17 cellular contexts compared by ENCODE assay signal in the genomic region with DNA sequence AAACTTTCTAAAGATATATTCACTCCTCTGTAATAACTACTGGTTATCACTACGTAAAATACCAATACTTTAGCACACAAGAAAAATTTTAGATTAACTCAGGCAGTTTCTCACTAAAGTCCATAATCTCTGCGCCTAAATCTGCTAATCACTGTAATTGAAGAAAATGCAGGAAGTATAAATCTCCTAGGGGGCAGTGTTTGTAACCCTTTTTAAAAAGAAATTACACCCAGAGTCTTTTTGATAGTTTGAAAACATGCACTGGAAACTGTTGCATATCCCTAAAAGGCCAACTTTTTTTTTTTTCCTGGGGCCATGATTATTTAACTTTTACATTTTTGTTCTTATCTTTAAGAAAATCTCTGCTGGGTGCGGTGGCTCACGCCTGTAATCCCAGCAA.
DNase-seq lines count a peak whose midpoint lies in the region; ATAC-seq, FAIRE-seq and TF ChIP-seq lines count a peak whose summit lies in the region.
"Had no signal": no experiment of that assay in that cellular context is flagged by ENCODE, and none has a peak within 500 bp of the region (broad histone marks: within the 10 kb centered on the region; RNA-seq: fewer than 3 reads in every experiment).

No MANE protein-coding gene starts in this region.

- no peaks in the 10 kb centered on the region for H4K20me1 ChIP-seq in GM23248 (ENCODE audit: insufficient read depth)

- no peaks in the 10 kb centered on the region for H3K36me3 Mint-ChIP-seq in natural killer cell
- H3K36me3 Mint-ChIP-seq: CD4-positive, alpha-beta memory T cell; naive thymus-derived CD4-positive, alpha-beta T cell had no signal

- no peaks in the 10 kb centered on the region for H3K4me1 Mint-ChIP-seq in natural killer cell
- H3K4me1 Mint-ChIP-seq: activated B cell treated with CpG ODN at 0.5 μM for 24 hours; activated naive CD8-positive, alpha-beta T cell treated with anti-CD3 and anti-CD28 coated beads, Interleukin-2, amount 50 U/mL, for 24 hours; CD4-positive, alpha-beta memory T cell; naive thymus-derived CD4-positive, alpha-beta T cell had no signal

- H3K36me3 ChIP-seq in GM23248 (ENCODE audit: low read depth) (no peaks in the 10 kb centered on the region), kidney (ENCODE audit: control insufficient read depth in 1 of 2, insufficient read depth in 2 of 2, low read length in 2 of 2) (no peaks in the 10 kb centered on the region)

- POLR2A ChIA-PET in AG04450 (lab: Yijun Ruan, JAX), result no interaction called here

- TF ChIP-seq CTCF in AG04450 (IDR thresholded peaks at IDR 0.05; ENCODE audit: low read depth, low read length) (peak; percentile 38), kidney (IDR thresholded peaks at IDR 0.05; ENCODE audit: borderline replicate concordance, extremely low read depth, insufficient read depth) (peak; percentile 12), natural killer cell (IDR thresholded peaks at IDR 0.05) (no peak)

- in situ Hi-C loops in GM23248 (cut with MboI), result no loop called here

- no peak overlapping the region for H3K27ac Mint-ChIP-seq in natural killer cell
- H3K27ac Mint-ChIP-seq: activated B cell treated with CpG ODN at 0.5 μM for 24 hours; activated naive CD8-positive, alpha-beta T cell treated with anti-CD3 and anti-CD28 coated beads, Interleukin-2, amount 50 U/mL, for 24 hours; CD4-positive, alpha-beta memory T cell; naive thymus-derived CD4-positive, alpha-beta T cell had no signal

- no peaks in the 10 kb centered on the region for H3F3A ChIP-seq in GM23248 (ENCODE audit: insufficient read depth)

- H3K27me3 Mint-ChIP-seq in natural killer cell (ENCODE audit: low read depth in 2 of 2), result no peaks in the 10 kb centered on the region
- H3K27me3 Mint-ChIP-seq: activated B cell treated with CpG ODN at 0.5 μM for 24 hours had no signal

- no peak overlapping the region for H2AFZ ChIP-seq in GM23248

- peaks cover 12% of the 10 kb centered on the region for H3K4me1 ChIP-seq in GM23248 (ENCODE audit: insufficient read depth)
- H3K4me1 ChIP-seq in kidney (ENCODE audit: control insufficient read depth in 1 of 2, insufficient read depth in 1 of 2, low read depth in 1 of 2, low read length in 2 of 2), result peaks cover 0 to 12% of the 10 kb centered on the region in 2 donors

- H3K79me2 ChIP-seq in GM23248 (ENCODE audit: insufficient read depth), result no peaks in the 10 kb centered on the region

- DNase-seq in AG04450 (ENCODE audit: low read depth, low spot score) (no peak), GM23248 (peak; percentile 28), RPMI7951 (ENCODE audit: low read depth) (peak; percentile 55), kidney (no peak), inferior parietal cortex (ENCODE audit: extremely low spot score) (no peak), hypothalamus (lab: John Stamatoyannopoulos, UW) (no peak), natural killer cell (no peak)
- DNase-seq: activated B cell treated with CpG ODN at 0.5 μM for 24 hours; activated naive CD8-positive, alpha-beta T cell treated with anti-CD3 and anti-CD28 coated beads, Interleukin-2, amount 50 U/mL, for 24 hours; CD4-positive, alpha-beta memory T cell; dermis blood vessel endothelial cell; naive thymus-derived CD4-positive, alpha-beta T cell; NCI-H187 treated with DMSO at 0.1 percent for 48 hours; NCI-H748 treated with DMSO at 0.1 percent for 48 hours; substantia nigra had no signal

- ATAC-seq in GM19463 (IDR thresholded peaks at IDR 0.05; ENCODE audit: unreplicated experiment) (no peak), natural killer cell (no peak)
- ATAC-seq: activated naive CD8-positive, alpha-beta T cell treated with anti-CD3 and anti-CD28 coated beads, Interleukin-2, amount 50 U/mL, for 24 hours; naive thymus-derived CD4-positive, alpha-beta T cell had no signal

- H3K9me2 ChIP-seq in GM23248 (ENCODE audit: insufficient read depth), result no peaks in the 10 kb centered on the region

- H3K9me3 ChIP-seq in AG04450 (ENCODE audit: control insufficient read depth, insufficient read depth, low read length) (no peaks in the 10 kb centered on the region; the same call in 1 of the 2 replicates), GM23248 (ENCODE audit: low read depth) (no peaks in the 10 kb centered on the region), kidney (ENCODE audit: control insufficient read depth in 1 of 2, low read length in 2 of 2) (no peaks in the 10 kb centered on the region)

- intact Hi-C loops in kidney (cut with DNase I) (no loop called here), natural killer cell (cut with micrococcal nuclease) (no loop called here)

- CTCF ChIA-PET in AG04450 (lab: Charles Lee), result interaction anchor here (1.0 to 2.5 kb wide), 4 partner anchors 11 to 100 kb away, joined by 6 to 14 read pairs (median 6); no protein-coding TSS in a partner anchor

- H3K27me3 ChIP-seq in AG04450 (ENCODE audit: control insufficient read depth, insufficient read depth, low read length), result no peaks in the 10 kb centered on the region
- no peaks in the 10 kb centered on the region for H3K27me3 ChIP-seq in GM23248 (replicated peaks; ENCODE audit: insufficient read depth)

- no peak overlapping the region for H3K27ac ChIP-seq in AG04450 (ENCODE audit: low read depth, low read length)
- H3K27ac ChIP-seq in GM23248, result no peak overlapping the region
- H3K27ac ChIP-seq in kidney (ENCODE audit: low read depth in 2 of 2, low read length in 2 of 2), result no peak overlapping the region

- H3K4me2 ChIP-seq in GM23248 (ENCODE audit: unreplicated experiment), result no peak overlapping the region

- FAIRE-seq in kidney (lab: Jason Lieb, UNC), result no peak
- FAIRE-seq: frontal cortex had no signal

- H3K4me3 ChIP-seq in AG04450 (ENCODE audit: low read depth, low read length), result no peak overlapping the region
- H3K4me3 ChIP-seq in GM23248, result no peak overlapping the region
- H3K4me3 ChIP-seq in kidney (ENCODE audit: low read length in 2 of 2), result no peak overlapping the region

- 96% methylated on average over 4 of the region's 4 CpGs for WGBS in GM23248 (ENCODE audit: low coverage in 1 of 2, low lambda C conversion rate in 2 of 2, missing lambda C conversion rate in 2 of 2), 2 experiments

- H3K9ac ChIP-seq in GM23248, result no peak overlapping the region
- no peak overlapping the region for H3K9ac ChIP-seq in kidney (ENCODE audit: low read length in 2 of 2)

- H3K4me3 Mint-ChIP-seq in natural killer cell, result no peak overlapping the region
- H3K4me3 Mint-ChIP-seq: activated B cell treated with CpG ODN at 0.5 μM for 24 hours; activated naive CD8-positive, alpha-beta T cell treated with anti-CD3 and anti-CD28 coated beads, Interleukin-2, amount 50 U/mL, for 24 hours; CD4-positive, alpha-beta memory T cell; naive thymus-derived CD4-positive, alpha-beta T cell had no signal

- H3K9me3 Mint-ChIP-seq in natural killer cell, result peaks cover 0 to 2% of the 10 kb centered on the region in 2 donors

Comparison
In these comparisons a context has a peak if more than half of its experiments do, and no peak if none do; other contexts are left out.
1. DNase-seq: peak in GM23248 (single experiment) and RPMI7951 (single experiment); none in AG04450 (single experiment), kidney (single experiment), inferior parietal cortex (single experiment), hypothalamus (0 of 51) and natural killer cell (single experiment).